10 cellular contexts compared by ENCODE assay signal in genomic region chr1:201463071-201463552, GRCh38. TPM values are rescaled to one million over a fixed set of nuclear protein-coding genes. Genes with fewer than 3 reads are reported as not detected.
DNase-seq lines count a peak whose midpoint lies in the region; ATAC-seq and TF ChIP-seq lines count a peak whose summit lies in the region.
"Had no signal": no experiment of that assay in that cellular context is flagged by ENCODE, and none has a peak within 500 bp of the region (broad histone marks: within the 10 kb centered on the region; RNA-seq: fewer than 3 reads in every experiment).

No MANE protein-coding gene starts in this region.

- H3K27me3 ChIP-seq in gastroesophageal sphincter = no peaks in the 10 kb centered on the region
- H3K27me3 ChIP-seq in rectal smooth muscle tissue (ENCODE audit: control insufficient read depth, insufficient read depth, low read length) = no peaks in the 10 kb centered on the region
- H3K27me3 ChIP-seq: colonic mucosa had no signal

- WGBS in gastroesophageal sphincter (ENCODE audit: low coverage in 1 of 2), 2 donors = 61 to 67% methylated on average over 4 of the region's 7 CpGs

- H3K36me3 ChIP-seq in gastroesophageal sphincter (peaks cover 0 to 22% of the 10 kb centered on the region in 2 donors), rectal smooth muscle tissue (ENCODE audit: control insufficient read depth, insufficient read depth, low read length) (peaks cover 7% of the 10 kb centered on the region)
- H3K36me3 ChIP-seq: colonic mucosa had no signal

- no peak overlapping the region for H3K4me3 ChIP-seq in gastroesophageal sphincter
- no peak overlapping the region for H3K4me3 ChIP-seq in rectal smooth muscle tissue (ENCODE audit: low read length)
- H3K4me3 ChIP-seq: colonic mucosa had no signal

- no peak for TF ChIP-seq EP300 in gastroesophageal sphincter (IDR thresholded peaks at IDR 0.05)

- peak in 3 of 4 experiments; percentile 31 to 36 (median 32) for TF ChIP-seq CTCF in gastroesophageal sphincter (IDR thresholded peaks at IDR 0.05)

- H3K27ac ChIP-seq in gastroesophageal sphincter (peak overlapping the region in 3 of 4 donors; percentile 52 to 97 (median 65)), rectal smooth muscle tissue (ENCODE audit: low read depth, low read length) (peak overlapping the region; percentile 82)
- H3K27ac ChIP-seq: HL-60 had no signal

- peaks cover 5 to 77% (median 26%) of the 10 kb centered on the region in 3 donors for H3K4me1 ChIP-seq in gastroesophageal sphincter
- peaks cover 41% of the 10 kb centered on the region for H3K4me1 ChIP-seq in rectal smooth muscle tissue (ENCODE audit: control insufficient read depth, insufficient read depth, low read length)

- DNase-seq in G401 (ENCODE audit: low spot score) = peak; percentile 60
- peak; percentile 73 for DNase-seq in SW480 (ENCODE audit: low spot score)
- DNase-seq in HPDE6-E6E7 (ENCODE audit: extremely low spot score) = no peak
- DNase-seq: colonic mucosa had no signal

- in situ Hi-C loops in G401 (cut with HindIII; ENCODE audit: low sequenced_read_pairs) = no loop called here

- H3K9ac ChIP-seq in rectal smooth muscle tissue (ENCODE audit: low read length) = no peak overlapping the region

- ATAC-seq in gastroesophageal sphincter (no peak), HG02970 (IDR thresholded peaks at IDR 0.05; ENCODE audit: low FRiP score, unreplicated experiment) (no peak), HG02852 (IDR thresholded peaks at IDR 0.05; ENCODE audit: unreplicated experiment) (no peak), GM21447 (IDR thresholded peaks at IDR 0.05; ENCODE audit: unreplicated experiment) (no peak)

- TF ChIP-seq POLR2A in gastroesophageal sphincter (IDR thresholded peaks at IDR 0.05) = peak in 1 of 2 donors; percentile 16

- no peaks in the 10 kb centered on the region for H3K9me3 ChIP-seq in gastroesophageal sphincter
- H3K9me3 ChIP-seq: colonic mucosa had no signal

RNA-seq across cellular contexts. Expression of gene PHLDA3, which starts 5.9 kb away (rescaled TPM):
- total RNA-seq in G401 (2014; rRNA removed; shearing (Covaris generic)) = 400 and 462 TPM in 2 replicates
- total RNA-seq in gastroesophageal sphincter = 100 to 1,000 TPM in 1 of 4 donors, 10 to 100 TPM in 3; 69.2 to 153 (median 84.7) TPM

RNA-seq across cellular contexts. Expression of gene TNNI1, which starts 41.6 kb away (rescaled TPM):
- total RNA-seq in G401 (2014; rRNA removed; shearing (Covaris generic)) = 57.1 and 57.8 TPM in 2 replicates
- not detected for total RNA-seq in gastroesophageal sphincter
- total RNA-seq: colonic mucosa had no signal

RNA-seq across cellular contexts. Expression of gene CSRP1, which starts 43.8 kb away (rescaled TPM):
- 176 and 198 TPM in 2 replicates for total RNA-seq in G401 (2014; rRNA removed; shearing (Covaris generic))
- total RNA-seq in gastroesophageal sphincter = 1,000 to 10,000 TPM; 4,484 to 9,179 (median 5,319) TPM

Comparison
In these comparisons a context has a peak if more than half of its experiments do, and no peak if none do; other contexts are left out.
1. RNA of gene TNNI1, which starts 41.6 kb away (total RNA-seq): 57.1 to 57.8 TPM in G401; not detected in gastroesophageal sphincter; every median in the first group is over 10 times any median in the second.
2. RNA of gene CSRP1, which starts 43.8 kb away (total RNA-seq): 4,484 to 9,179 TPM in gastroesophageal sphincter; 176 to 198 TPM in G401; every median in the first group is over 10 times any median in the second.